ENCODE assay signal across 25 cellular contexts in genomic region chr7:21330462-21331178, GRCh38.
"Had no signal": no experiment of that assay in that cellular context is flagged by ENCODE, and none has a peak within 500 bp of the region (broad histone marks: within the 10 kb centered on the region; RNA-seq: fewer than 3 reads in every experiment).

No MANE protein-coding gene starts in this region.

- H3K27me3 ChIP-seq: SJSA1 had no signal

- H3K4me3 Mint-ChIP-seq: IgD-negative memory B cell had no signal

- H3K27me3 Mint-ChIP-seq: IgD-negative memory B cell had no signal

- DNase-seq: KBM-7, MV-4-11, NCI-H1048, NCI-H1105 treated with DMSO at 0.1 percent for 48 hours, NCI-H1417 treated with DMSO at 0.1 percent for 48 hours, NCI-H146, NCI-H187, NCI-H2029, NCI-H2081 treated with DMSO at 0.1 percent for 48 hours, NCI-H2171, NCI-H226, NCI-H446, NCI-H510A, NCI-H524 treated with DMSO at 0.1 percent for 48 hours, NCI-H69, NCI-H774, Right ventricle myocardium superior, RPMI8226, SIG-M5 had no signal

- FAIRE-seq: HTR-8/SVneo, RCC 7860 had no signal

- H3K27ac ChIP-seq: HL-60, SJSA1, SK-N-MC had no signal

- H3K4me1 ChIP-seq: SJSA1 had no signal

- H3K4me3 ChIP-seq: SJSA1, SK-N-MC had no signal

- H3K9me3 ChIP-seq: SJSA1 had no signal

- H3K27ac Mint-ChIP-seq: IgD-negative memory B cell had no signal

- H3K36me3 ChIP-seq: SJSA1 had no signal
